Comparison of ENCODE assay signal across 15 cellular contexts in the genomic region with DNA sequence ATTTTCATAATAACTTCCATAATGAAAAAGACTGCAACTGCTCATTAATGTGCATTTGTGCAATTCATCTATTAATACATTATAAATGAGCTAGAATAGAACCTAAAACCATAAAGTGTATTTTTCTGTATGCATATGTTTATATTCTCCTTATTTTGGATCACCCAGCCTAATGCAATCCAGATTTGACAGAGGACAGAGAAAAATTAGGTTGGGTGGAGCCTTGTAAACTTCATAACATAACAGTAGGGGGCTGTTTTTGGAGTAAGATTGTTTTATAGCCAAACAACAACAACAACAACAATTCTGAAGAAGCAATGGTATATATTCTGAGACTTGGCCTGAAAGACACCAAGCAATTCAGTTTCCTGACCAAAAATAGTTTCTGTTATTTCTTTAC.
DNase-seq lines count a peak whose midpoint lies in the region; TF ChIP-seq lines count a peak whose summit lies in the region.
"Had no signal": no experiment of that assay in that cellular context is flagged by ENCODE, and none has a peak within 500 bp of the region (broad histone marks: within the 10 kb centered on the region; RNA-seq: fewer than 3 reads in every experiment).

No MANE protein-coding gene starts in this region.

- no peak overlapping the region for H3K9ac ChIP-seq in GM23248

- no peaks in the 10 kb centered on the region for H3K36me3 ChIP-seq in GM23248 (ENCODE audit: low read depth)
- no peaks in the 10 kb centered on the region for H3K36me3 ChIP-seq in breast epithelium

- intact Hi-C loops in breast epithelium (cut with DNase I; ENCODE audit: low total_unique reads), result no loop called here

- H3K27ac ChIP-seq in GM23248 (no peak overlapping the region), breast epithelium (no peak overlapping the region)
- H3K27ac ChIP-seq: C4-2B, HL-60 had no signal

- H3K4me3 ChIP-seq in GM23248 (no peak overlapping the region), fibroblast of mammary gland (ENCODE audit: control insufficient read depth, low read depth, low read length) (no peak overlapping the region), breast epithelium (no peak overlapping the region)

- no peaks in the 10 kb centered on the region for H3K79me2 ChIP-seq in GM23248 (ENCODE audit: insufficient read depth)

- no peak for TF ChIP-seq CTCF in fibroblast of mammary gland (conservative IDR thresholded peaks at IDR 0.05; ENCODE audit: control insufficient read depth, insufficient read depth, low read depth, low read length)
- no peak for TF ChIP-seq CTCF in breast epithelium (IDR thresholded peaks at IDR 0.05)

- H3F3A ChIP-seq in GM23248 (ENCODE audit: insufficient read depth), result no peaks in the 10 kb centered on the region

- TF ChIP-seq POLR2A in breast epithelium (IDR thresholded peaks at IDR 0.05), result no peak

- 0 out of 2 replicates have a peak overlapping the region, but pooled peaks have one; percentile 4 for H2AFZ ChIP-seq in GM23248

- in situ Hi-C loops in GM23248 (cut with MboI), result no loop called here

- H3K4me1 ChIP-seq in GM23248 (ENCODE audit: insufficient read depth) (peaks cover 8% of the 10 kb centered on the region; the same call in 1 of the 2 replicates), breast epithelium (no peaks in the 10 kb centered on the region)
- H3K4me1 ChIP-seq: Caco-2 had no signal

- DNase-seq in GM23248 (peak; percentile 4), dedifferentiated amniotic fluid mesenchymal stem cell (ENCODE audit: extremely low spot score) (peak; percentile 38), fibroblast of mammary gland (ENCODE audit: low read depth) (peak; percentile 13), putamen (ENCODE audit: low spot score) (no peak), SHP77 treated with DMSO at 0.1 percent for 48 hours (lab: John Stamatoyannopoulos, UW) (no peak), breast epithelium (ENCODE audit: low spot score in 2 of 2) (no peak)
- DNase-seq: ACHN; AML-193; Caco-2; CD4-positive, alpha-beta T cell; DMS79; GF-D8; H9 had no signal

- H3K27me3 ChIP-seq in GM23248 (replicated peaks; ENCODE audit: insufficient read depth) (no peaks in the 10 kb centered on the region), breast epithelium (no peaks in the 10 kb centered on the region)

- no peaks in the 10 kb centered on the region for H3K9me3 ChIP-seq in GM23248 (ENCODE audit: low read depth)
- peaks cover 4 to 16% of the 10 kb centered on the region in 2 donors for H3K9me3 ChIP-seq in breast epithelium
- H3K9me3 ChIP-seq: Caco-2 had no signal

- H3K9me2 ChIP-seq in GM23248 (ENCODE audit: insufficient read depth), result no peaks in the 10 kb centered on the region

- H3K4me2 ChIP-seq in GM23248 (ENCODE audit: unreplicated experiment), result no peak overlapping the region

- H4K20me1 ChIP-seq in GM23248 (ENCODE audit: insufficient read depth), result no peaks in the 10 kb centered on the region

Comparison
In these comparisons a context has a peak if more than half of its experiments do, and no peak if none do; other contexts are left out.
1. DNase-seq: peak in GM23248 (single experiment), dedifferentiated amniotic fluid mesenchymal stem cell (single experiment) and fibroblast of mammary gland (single experiment); none in putamen (single experiment), SHP77 treated with DMSO at 0.1 percent for 48 hours (single experiment) and breast epithelium (0 of 2).